1 cellular context compared by ENCODE assay signal in genomic region chr17:81385320-81386111, GRCh38.
TF ChIP-seq lines count a peak whose summit lies in the region.

No MANE protein-coding gene starts in this region.

TF ChIP-seq in HepG2, 621 proteins besides CTCF, POLR2A, EP300 and RAD21 (continued from another document):
- 0 out of 2 replicates have a peak, but pooled peaks have one; percentile 18 for TF ChIP-seq ZNF362 (CRISPR knock-in tag; IDR thresholded peaks at IDR 0.05; ENCODE audit: borderline replicate concordance)
- TF ChIP-seq ZNF331 (CRISPR knock-in tag; IDR thresholded peaks at IDR 0.05): peak; percentile 10; the same call in 1 of the 2 replicates
- no peak for TF ChIP-seq ZNF772 (CRISPR knock-in tag; IDR thresholded peaks at IDR 0.05)
- TF ChIP-seq MAFK (conservative IDR thresholded peaks at IDR 0.05 in 1 of 2, IDR thresholded peaks at IDR 0.05 in 1 of 2; ENCODE audit: low read length in 2 of 2): no peak
- peak; percentile 84 for TF ChIP-seq ZNF281 (CRISPR knock-in tag; IDR thresholded peaks at IDR 0.05; ENCODE audit: borderline replicate concordance)
- peak; percentile 35; the same call in 1 of the 2 replicates for TF ChIP-seq ZNF687 (CRISPR knock-in tag; IDR thresholded peaks at IDR 0.05)
- TF ChIP-seq HNRNPLL (IDR thresholded peaks at IDR 0.05; ENCODE audit: low read depth, low read length, poor library complexity, severe bottlenecking): peak; percentile 37
- 0 out of 2 replicates have a peak, but pooled peaks have one; percentile 41 for TF ChIP-seq NR3C1 (CRISPR knock-in tag; IDR thresholded peaks at IDR 0.05)
- TF ChIP-seq ZFP91 (CRISPR knock-in tag; IDR thresholded peaks at IDR 0.05; ENCODE audit: borderline replicate concordance): peak; percentile 22; the same call in 1 of the 2 replicates
- 0 out of 2 replicates have a peak, but pooled peaks have one; percentile 12 for TF ChIP-seq PHF21A (CRISPR knock-in tag; IDR thresholded peaks at IDR 0.05)
- TF ChIP-seq ZNF264 (CRISPR knock-in tag; IDR thresholded peaks at IDR 0.05): 0 out of 2 replicates have a peak, but pooled peaks have one; percentile 32
- no peak for TF ChIP-seq ZBTB46 (CRISPR knock-in tag; IDR thresholded peaks at IDR 0.05; ENCODE audit: borderline replicate concordance)
- TF ChIP-seq FOXA3 (CRISPR knock-in tag; IDR thresholded peaks at IDR 0.05): 0 out of 2 replicates have a peak, but pooled peaks have one; percentile 5
- TF ChIP-seq PATZ1 (CRISPR knock-in tag; IDR thresholded peaks at IDR 0.05): peak; percentile 48
- no peak; the same call in 1 of the 2 replicates for TF ChIP-seq HIVEP1 (CRISPR knock-in tag; IDR thresholded peaks at IDR 0.05)
